Comparison of ENCODE assay signal across 21 cellular contexts in the genomic region with DNA sequence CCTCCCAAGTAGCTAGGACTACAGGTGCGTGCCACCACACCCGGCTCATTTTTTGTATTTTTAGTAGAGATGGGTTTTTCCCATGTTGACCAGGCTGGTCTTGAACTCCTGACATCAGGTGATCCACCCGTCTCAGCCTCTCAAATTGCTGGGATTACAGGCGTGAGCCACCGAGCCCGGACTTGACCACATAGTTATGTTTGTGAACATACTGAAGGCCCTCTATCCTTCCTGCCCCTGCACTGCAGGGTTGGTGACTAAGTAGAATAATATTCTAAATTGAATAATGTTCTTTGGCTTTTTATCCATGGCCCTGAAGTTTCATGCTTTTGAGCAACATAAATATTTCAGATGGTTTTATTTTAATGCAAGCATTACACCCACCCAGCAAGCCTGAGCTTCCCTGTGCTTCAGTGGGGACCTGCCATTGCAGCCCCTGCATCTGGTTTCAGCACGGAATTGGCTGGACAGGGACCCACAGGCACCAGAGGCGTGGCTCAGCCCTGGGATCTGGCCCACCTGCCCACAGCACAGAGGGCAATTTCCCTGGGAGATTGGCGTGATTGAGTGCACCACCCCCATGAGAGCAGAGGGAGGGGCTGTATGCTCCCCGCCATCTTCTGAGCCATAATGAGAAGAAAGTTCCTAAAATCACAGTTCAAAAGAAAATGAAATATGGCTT.
DNase-seq lines count a peak whose midpoint lies in the region; ATAC-seq, FAIRE-seq and TF ChIP-seq lines count a peak whose summit lies in the region.
"Had no signal": no experiment of that assay in that cellular context is flagged by ENCODE, and none has a peak within 500 bp of the region (broad histone marks: within the 10 kb centered on the region; RNA-seq: fewer than 3 reads in every experiment).

No MANE protein-coding gene starts in this region.

- peaks cover 8% of the 10 kb centered on the region for H3K27me3 Mint-ChIP-seq in endothelial cell (ENCODE audit: unreplicated experiment)

- no peaks in the 10 kb centered on the region for H3K9me3 ChIP-seq in lower lobe of right lung
- H3K9me3 ChIP-seq: gastrocnemius medialis, HAP-1, tibial artery had no signal

- peak; percentile 4 for DNase-seq in endothelial cell (ENCODE audit: low spot score)
- DNase-seq in posterior vena cava (ENCODE audit: low spot score): peak; percentile 18
- DNase-seq in lower lobe of right lung: no peak
- DNase-seq in ecto neural progenitor cell (ENCODE audit: low spot score): no peak
- DNase-seq in Ammon's horn (ENCODE audit: low spot score): no peak
- DNase-seq: activated CD4-positive, alpha-beta T cell treated with anti-CD3 and anti-CD28 coated beads for 36 hours; activated effector memory CD4-positive, alpha-beta T cell treated with anti-CD3 and anti-CD28 coated beads, Interleukin-2, amount 50 U/mL, for 16 hours; DMS79 treated with DMSO at 0.1 percent for 48 hours; gastrocnemius medialis; midbrain; NCI-H1105 treated with DMSO at 0.1 percent for 48 hours; NCI-H510A; RPMI8226; stimulated activated naive CD8-positive, alpha-beta T cell treated with anti-CD3 and anti-CD28 coated beads, Interleukin-15, Interleukin-2, amounts not matched to agents 100 U/mL and 50 U/mL, for 24 hours had no signal

- TF ChIP-seq EP300 in Ishikawa (IDR thresholded peaks at IDR 0.05; ENCODE audit: borderline replicate concordance): no peak

- peak; percentile 94 for FAIRE-seq in G401.6 (lab: Jason Lieb, UNC)

- no peak overlapping the region for H3K4me3 ChIP-seq in lower lobe of right lung
- H3K4me3 ChIP-seq: gastrocnemius medialis, HAP-1, skin epidermis, tibial artery had no signal

- no peak for ATAC-seq in lower lobe of right lung
- ATAC-seq: activated CD4-positive, alpha-beta T cell treated with anti-CD3 and anti-CD28 coated beads for 36 hours; gastrocnemius medialis; stimulated activated naive CD8-positive, alpha-beta T cell treated with anti-CD3 and anti-CD28 coated beads, Interleukin-15, Interleukin-2, amounts not matched to agents 100 U/mL and 50 U/mL, for 24 hours had no signal

- no peak overlapping the region for H3K4me3 Mint-ChIP-seq in endothelial cell (ENCODE audit: unreplicated experiment)
- H3K4me3 Mint-ChIP-seq: activated CD4-positive, alpha-beta T cell treated with anti-CD3 and anti-CD28 coated beads for 36 hours; nephron had no signal

- no peak for TF ChIP-seq RAD21 in Ishikawa (IDR thresholded peaks at IDR 0.05; ENCODE audit: low read depth)

- no peaks in the 10 kb centered on the region for H3K9me3 Mint-ChIP-seq in endothelial cell (ENCODE audit: unreplicated experiment)
- H3K9me3 Mint-ChIP-seq: nephron had no signal

- H3K27me3 ChIP-seq in lower lobe of right lung (ENCODE audit: low read depth): peaks cover 61% of the 10 kb centered on the region

- no peak for TF ChIP-seq CTCF in endothelial cell (IDR thresholded peaks at IDR 0.05; ENCODE audit: unreplicated experiment)
- no peak for TF ChIP-seq CTCF in lower lobe of right lung (IDR thresholded peaks at IDR 0.05)

- H3K27ac ChIP-seq in lower lobe of right lung: no peak overlapping the region
- H3K27ac ChIP-seq: gastrocnemius medialis, skin epidermis, tibial artery had no signal

- no peak overlapping the region for H3K27ac Mint-ChIP-seq in endothelial cell (ENCODE audit: unreplicated experiment)
- H3K27ac Mint-ChIP-seq: activated CD4-positive, alpha-beta T cell treated with anti-CD3 and anti-CD28 coated beads for 36 hours; nephron; progenitor cell of endocrine pancreas had no signal

- H3K36me3 Mint-ChIP-seq in endothelial cell (ENCODE audit: low read depth, unreplicated experiment): no peaks in the 10 kb centered on the region

- no peaks in the 10 kb centered on the region for H3K4me1 ChIP-seq in lower lobe of right lung
- H3K4me1 ChIP-seq: gastrocnemius medialis, HAP-1, tibial artery had no signal

- no peaks in the 10 kb centered on the region for H3K36me3 ChIP-seq in lower lobe of right lung
- H3K36me3 ChIP-seq: gastrocnemius medialis, HAP-1, tibial artery had no signal

- intact Hi-C loops in posterior vena cava (cut with DNase I): no loop called here
- intact Hi-C loops in lower lobe of right lung (cut with DNase I): no loop called here

- H3K4me1 Mint-ChIP-seq in endothelial cell (ENCODE audit: unreplicated experiment): no peaks in the 10 kb centered on the region
- H3K4me1 Mint-ChIP-seq: activated CD4-positive, alpha-beta T cell treated with anti-CD3 and anti-CD28 coated beads for 36 hours; nephron had no signal

TF ChIP-seq in Ishikawa, 13 proteins besides CTCF, POLR2A, EP300 and RAD21:
- TF ChIP-seq, protein P1, sequence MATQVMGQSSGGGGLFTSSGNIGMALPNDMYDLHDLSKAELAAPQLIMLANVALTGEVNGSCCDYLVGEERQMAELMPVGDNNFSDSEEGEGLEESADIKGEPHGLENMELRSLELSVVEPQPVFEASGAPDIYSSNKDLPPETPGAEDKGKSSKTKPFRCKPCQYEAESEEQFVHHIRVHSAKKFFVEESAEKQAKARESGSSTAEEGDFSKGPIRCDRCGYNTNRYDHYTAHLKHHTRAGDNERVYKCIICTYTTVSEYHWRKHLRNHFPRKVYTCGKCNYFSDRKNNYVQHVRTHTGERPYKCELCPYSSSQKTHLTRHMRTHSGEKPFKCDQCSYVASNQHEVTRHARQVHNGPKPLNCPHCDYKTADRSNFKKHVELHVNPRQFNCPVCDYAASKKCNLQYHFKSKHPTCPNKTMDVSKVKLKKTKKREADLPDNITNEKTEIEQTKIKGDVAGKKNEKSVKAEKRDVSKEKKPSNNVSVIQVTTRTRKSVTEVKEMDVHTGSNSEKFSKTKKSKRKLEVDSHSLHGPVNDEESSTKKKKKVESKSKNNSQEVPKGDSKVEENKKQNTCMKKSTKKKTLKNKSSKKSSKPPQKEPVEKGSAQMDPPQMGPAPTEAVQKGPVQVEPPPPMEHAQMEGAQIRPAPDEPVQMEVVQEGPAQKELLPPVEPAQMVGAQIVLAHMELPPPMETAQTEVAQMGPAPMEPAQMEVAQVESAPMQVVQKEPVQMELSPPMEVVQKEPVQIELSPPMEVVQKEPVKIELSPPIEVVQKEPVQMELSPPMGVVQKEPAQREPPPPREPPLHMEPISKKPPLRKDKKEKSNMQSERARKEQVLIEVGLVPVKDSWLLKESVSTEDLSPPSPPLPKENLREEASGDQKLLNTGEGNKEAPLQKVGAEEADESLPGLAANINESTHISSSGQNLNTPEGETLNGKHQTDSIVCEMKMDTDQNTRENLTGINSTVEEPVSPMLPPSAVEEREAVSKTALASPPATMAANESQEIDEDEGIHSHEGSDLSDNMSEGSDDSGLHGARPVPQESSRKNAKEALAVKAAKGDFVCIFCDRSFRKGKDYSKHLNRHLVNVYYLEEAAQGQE (IDR thresholded peaks at IDR 0.05; ENCODE audit: low read depth): peak; percentile 68
- TF ChIP-seq EGR1 (IDR thresholded peaks at IDR 0.05): no peak

Comparison
In these comparisons a context has a peak if more than half of its experiments do, and no peak if none do; other contexts are left out.
1. DNase-seq: peak in endothelial cell (single experiment) and posterior vena cava (single experiment); none in lower lobe of right lung (single experiment), ecto neural progenitor cell (single experiment) and Ammon's horn (single experiment).